In genomic region chr1:3163356-3163755, GRCh38 we compare ENCODE assay signal across 20 cellular contexts.
"Had no signal": no experiment of that assay in that cellular context is flagged by ENCODE, and none has a peak within 500 bp of the region (broad histone marks: within the 10 kb centered on the region; RNA-seq: fewer than 3 reads in every experiment).

No MANE protein-coding gene starts in this region.

- H3K9me3 ChIP-seq: neutrophil, psoas muscle, right lobe of liver, spleen had no signal

- H3K4me2 ChIP-seq: hepatocyte had no signal

- H3K36me3 ChIP-seq: neutrophil, right lobe of liver, spleen had no signal

- ATAC-seq: left lobe of liver; naive thymus-derived CD4-positive, alpha-beta T cell; psoas muscle; right lobe of liver; stimulated activated memory B cell treated with anti-CD40 and anti-IgM and Interleukin-4, amounts not matched to agents 10 μg/mL and 1 μg/mL and 100 μg/mL, for 72 hours had no signal

- DNase-seq: caudate nucleus; cortex of kidney; dorsolateral prefrontal cortex; effector CD8-positive, alpha-beta T cell; foreskin melanocyte; head of caudate nucleus; mesendoderm; naive thymus-derived CD4-positive, alpha-beta T cell; nephron progenitor cell; psoas muscle; retina; right lobe of liver; spleen; stimulated activated CD4-positive, alpha-beta T cell treated with anti-CD3 and anti-CD28 coated beads, Interleukin-15, amount 100 ng/mL, for 24 hours; stimulated activated CD4-positive, alpha-beta T cell treated with anti-CD3 and anti-CD28 coated beads, Interleukin-1b, Interleukin-23, amount 100 ng/mL, for 48 hours; stimulated activated CD4-positive, alpha-beta T cell treated with anti-CD3 and anti-CD28 coated beads, Interleukin-4, amount 100 ng/mL, for 24 hours had no signal

- H3K27ac ChIP-seq: hepatocyte, neutrophil, psoas muscle, right lobe of liver, spleen had no signal

- H2AFZ ChIP-seq: hepatocyte had no signal

- H3K27me3 ChIP-seq: hepatocyte, right lobe of liver had no signal

- H3K4me1 ChIP-seq: psoas muscle, right lobe of liver had no signal

- H3K4me3 ChIP-seq: dorsolateral prefrontal cortex, hepatocyte, psoas muscle, right lobe of liver, spleen had no signal
